ENCODE assay signal across 1 cellular context in genomic region chr1:204190212-204191211, GRCh38.
TF ChIP-seq lines count a peak whose summit lies in the region.

No MANE protein-coding gene starts in this region.

TF ChIP-seq in K562, 482 proteins besides CTCF, POLR2A, EP300 and RAD21:
- TF ChIP-seq VEZF1 (CRISPR knock-in tag; IDR thresholded peaks at IDR 0.05): peak; percentile 60
- TF ChIP-seq CEBPG (CRISPR knock-in tag; IDR thresholded peaks at IDR 0.05): peak; percentile 87
- peak; percentile 94 to 98 for TF ChIP-seq CEBPG (tag; conservative IDR thresholded peaks at IDR 0.05 in 1 of 2, IDR thresholded peaks at IDR 0.05 in 1 of 2)
- no peak for TF ChIP-seq ZNF384 (IDR thresholded peaks at IDR 0.05; ENCODE audit: low read depth, low read length)
- peak; percentile 35; the same call in 1 of the 2 replicates for TF ChIP-seq CREM (IDR thresholded peaks at IDR 0.05; ENCODE audit: low read depth)
- TF ChIP-seq CEBPB (tag; IDR thresholded peaks at IDR 0.05): peak; percentile 81
- TF ChIP-seq CHD4 (IDR thresholded peaks at IDR 0.05; ENCODE audit: insufficient read depth, insufficient replicate concordance, low read depth, low read length, poor library complexity, severe bottlenecking): no peak
- 0 out of 6 replicates have a peak, but pooled peaks of 1 of the 3 experiments have one; percentile 16 for TF ChIP-seq ZBTB11 (CRISPR knock-in tag; IDR thresholded peaks at IDR 0.05)
